39 cellular contexts compared by ENCODE assay signal in genomic region chr1:115409097-115409852, GRCh38.
DNase-seq lines count a peak whose midpoint lies in the region; ATAC-seq, FAIRE-seq and TF ChIP-seq lines count a peak whose summit lies in the region.
"Had no signal": no experiment of that assay in that cellular context is flagged by ENCODE, and none has a peak within 500 bp of the region (broad histone marks: within the 10 kb centered on the region; RNA-seq: fewer than 3 reads in every experiment).

No MANE protein-coding gene starts in this region.

- BruUV-seq in IMR-90 (replicated peaks; lab: Mats Ljungman, UMichigan): no TSS peak

- H3K4me3 ChIP-seq in IMR-90 (ENCODE audit: insufficient read depth, low read depth, low read length) (no peak overlapping the region), esophagus muscularis mucosa (no peak overlapping the region), right atrium auricular region (no peak overlapping the region), thyroid gland (replicated peaks in 1 of 3) (no peak overlapping the region)
- no peak overlapping the region for H3K4me3 ChIP-seq in naive thymus-derived CD4-positive, alpha-beta T cell (ENCODE audit: low read length)
- H3K4me3 ChIP-seq: HAP-1, lower lobe of right lung, mucosa of descending colon, ovary, Peyer's patch, spleen, thoracic aorta had no signal

- no peak overlapping the region for H2BK120ac ChIP-seq in IMR-90 (ENCODE audit: low read depth, low read length)

- no peaks in the 10 kb centered on the region for H3K4me1 Mint-ChIP-seq in activated T-cell treated with anti-CD3 and anti-CD28 coated beads, Interleukin-2, amount 50 U/mL, for 4 hours (ENCODE audit: low read depth)
- H3K4me1 Mint-ChIP-seq in naive thymus-derived CD4-positive, alpha-beta T cell: no peaks in the 10 kb centered on the region
- H3K4me1 Mint-ChIP-seq: activated naive CD8-positive, alpha-beta T cell treated with anti-CD3 and anti-CD28 coated beads, Interleukin-2, amount 10 ng/mL, durations not matched to agents 7 days and 5 days; stimulated activated naive CD8-positive, alpha-beta T cell treated with anti-CD3 and anti-CD28 coated beads, Interleukin-15, amount 100 ng/mL, for 72 hours had no signal

- no peaks in the 10 kb centered on the region for H4K20me1 ChIP-seq in IMR-90 (ENCODE audit: insufficient read depth, low read length)

- 0 out of 2 replicates have a peak, but pooled peaks cover 4% of the 10 kb centered on the region for H3K9me1 ChIP-seq in IMR-90 (ENCODE audit: insufficient read depth, low read length)

- no peak overlapping the region for H2AFZ ChIP-seq in IMR-90 (replicated peaks; ENCODE audit: low read length, poor library complexity)

- TF ChIP-seq RAD21 in IMR-90 (IDR thresholded peaks at IDR 0.05; ENCODE audit: low read length): no peak

- H2AK5ac ChIP-seq in IMR-90 (ENCODE audit: low read depth, low read length): no peak overlapping the region

- no peak overlapping the region for H3K18ac ChIP-seq in IMR-90 (ENCODE audit: low read depth, low read length)

- H2BK15ac ChIP-seq in IMR-90 (ENCODE audit: low read depth, low read length): no peak overlapping the region

- H3K27ac ChIP-seq in IMR-90 (ENCODE audit: insufficient read depth, low read length) (no peak overlapping the region), esophagus muscularis mucosa (replicated peaks in 1 of 4) (no peak overlapping the region), right atrium auricular region (peak overlapping the region; percentile 46 to 58), thyroid gland (peak overlapping the region in 2 of 3 donors; percentile 6 to 40)
- H3K27ac ChIP-seq in naive thymus-derived CD4-positive, alpha-beta T cell (ENCODE audit: low read depth, low read length): no peak overlapping the region
- H3K27ac ChIP-seq: epithelial cell of prostate, HL-60, lower lobe of right lung, Peyer's patch, spleen had no signal

- no peak overlapping the region for H2BK5ac ChIP-seq in IMR-90 (ENCODE audit: low read depth, low read length, poor library complexity, severe bottlenecking)

- H3K27me3 Mint-ChIP-seq in activated T-cell treated with anti-CD3 and anti-CD28 coated beads, Interleukin-2, amount 50 U/mL, for 4 hours (ENCODE audit: low read depth): peaks cover 2% of the 10 kb centered on the region
- peaks cover 0 to 28% (median 21%) of the 10 kb centered on the region in 5 donors for H3K27me3 Mint-ChIP-seq in naive thymus-derived CD4-positive, alpha-beta T cell
- H3K27me3 Mint-ChIP-seq: activated naive CD8-positive, alpha-beta T cell treated with anti-CD3 and anti-CD28 coated beads, Interleukin-2, amount 10 ng/mL, durations not matched to agents 7 days and 5 days had no signal

- intact Hi-C loops in IMR-90 (cut with micrococcal nuclease) (no loop called here), esophagus muscularis mucosa (cut with DNase I) (no loop called here), thyroid gland (cut with DNase I) (no loop called here)
- intact Hi-C loops in naive thymus-derived CD4-positive, alpha-beta T cell (cut with micrococcal nuclease): no loop called here

- dilution Hi-C loops in IMR-90 (cut with HindIII; ENCODE audit: low sequenced_read_pairs, unreplicated experiment): no loop called here

- no peak overlapping the region for H2BK20ac ChIP-seq in IMR-90 (ENCODE audit: low read depth, low read length)

- H3K36me3 Mint-ChIP-seq in activated T-cell treated with anti-CD3 and anti-CD28 coated beads, Interleukin-2, amount 50 U/mL, for 4 hours (ENCODE audit: insufficient read depth): no peaks in the 10 kb centered on the region
- peaks cover 0 to 3% (median 0%) of the 10 kb centered on the region in 5 donors for H3K36me3 Mint-ChIP-seq in naive thymus-derived CD4-positive, alpha-beta T cell
- H3K36me3 Mint-ChIP-seq: activated naive CD8-positive, alpha-beta T cell treated with anti-CD3 and anti-CD28 coated beads, Interleukin-2, amount 10 ng/mL, durations not matched to agents 7 days and 5 days; natural killer cell treated with Interleukin-12 subunit alpha and Interleukin-12 subunit beta and Interleukin-15 and Interleukin-18, amount 100 ng/mL, for 72 hours had no signal

- in situ Hi-C loops in IMR-90 (cut with MboI; ENCODE audit: low sequenced_read_pairs): no loop called here

- H4K5ac ChIP-seq in IMR-90 (ENCODE audit: low read depth, low read length): no peak overlapping the region

- no peak overlapping the region for H3K23ac ChIP-seq in IMR-90 (ENCODE audit: low read depth, low read length)

- CTCF ChIA-PET in IMR-90 (lab: Yijun Ruan, JAX): interaction anchor here (0.6 to 0.9 kb wide), 2 partner anchors 53 to 58 kb away, joined by 3 read pairs; no protein-coding TSS in a partner anchor
- CTCF ChIA-PET in naive thymus-derived CD4-positive, alpha-beta T cell (lab: Charles Lee): interaction anchor here (1.5 kb wide), 1 partner anchor 60 kb away, joined by 3 read pairs; no protein-coding TSS in a partner anchor

- TF ChIP-seq CTCF in IMR-90 (conservative IDR thresholded peaks at IDR 0.05; ENCODE audit: low read depth, low read length) (no peak), esophagus muscularis mucosa (IDR thresholded peaks at IDR 0.05) (no peak), right atrium auricular region (IDR thresholded peaks at IDR 0.05) (no peak), thyroid gland (IDR thresholded peaks at IDR 0.05) (no peak)

- peak; percentile 54 for ATAC-seq in IMR-90 (ENCODE audit: low read depth)
- ATAC-seq in activated T-cell treated with anti-CD3 and anti-CD28 coated beads, Interleukin-2, amount 50 U/mL, for 4 hours: no peak
- ATAC-seq in naive thymus-derived CD4-positive, alpha-beta T cell: no peak
- ATAC-seq: lower lobe of right lung; mucosa of descending colon; natural killer cell treated with Interleukin-12 subunit alpha and Interleukin-12 subunit beta and Interleukin-15 and Interleukin-18, amount 100 ng/mL, for 72 hours; stimulated activated naive CD8-positive, alpha-beta T cell treated with anti-CD3 and anti-CD28 coated beads, Interleukin-15, amount 100 ng/mL, for 72 hours had no signal

- peaks cover 4% of the 10 kb centered on the region for H3K4me1 ChIP-seq in IMR-90 (ENCODE audit: control insufficient read depth, insufficient read depth, low read length)
- H3K4me1 ChIP-seq in esophagus muscularis mucosa: peaks cover 0 to 9% (median 2%) of the 10 kb centered on the region in 4 donors
- peaks cover 0 to 26% of the 10 kb centered on the region in 2 donors for H3K4me1 ChIP-seq in right atrium auricular region
- H3K4me1 ChIP-seq in thyroid gland: peaks cover 17 to 23% of the 10 kb centered on the region in 2 donors
- no peaks in the 10 kb centered on the region for H3K4me1 ChIP-seq in naive thymus-derived CD4-positive, alpha-beta T cell (ENCODE audit: control insufficient read depth in 2 of 2, insufficient read depth in 2 of 2, low read length in 2 of 2)
- H3K4me1 ChIP-seq: HAP-1, Peyer's patch, spleen had no signal

- H3K4ac ChIP-seq in IMR-90 (ENCODE audit: low read depth, low read length): no peak overlapping the region

- TF ChIP-seq POLR2A in IMR-90 (IDR thresholded peaks at IDR 0.05; ENCODE audit: low read depth, low read length): no peak
- no peak for TF ChIP-seq POLR2A in esophagus muscularis mucosa (IDR thresholded peaks at IDR 0.05; ENCODE audit: low read depth)
- TF ChIP-seq POLR2A in thyroid gland (IDR thresholded peaks at IDR 0.05): no peak

- no peaks in the 10 kb centered on the region for H3K79me1 ChIP-seq in IMR-90 (ENCODE audit: low read depth in 1 of 2, low read length in 2 of 2)

- H3K9me3 Mint-ChIP-seq in activated T-cell treated with anti-CD3 and anti-CD28 coated beads, Interleukin-2, amount 50 U/mL, for 4 hours: no peaks in the 10 kb centered on the region
- H3K9me3 Mint-ChIP-seq in naive thymus-derived CD4-positive, alpha-beta T cell: peaks cover 0 to 15% (median 3%) of the 10 kb centered on the region in 11 donors
- H3K9me3 Mint-ChIP-seq: T-helper 1 cell treated with Interleukin-12 subunit alpha and Interleukin-12 subunit beta and Interleukin-4 antibody, amounts not matched to agents 30 μg/mL and 1 μg/mL, for 36 hours had no signal

- H3K27ac Mint-ChIP-seq in naive thymus-derived CD4-positive, alpha-beta T cell: no peak overlapping the region
- H3K27ac Mint-ChIP-seq: activated naive CD8-positive, alpha-beta T cell treated with anti-CD3 and anti-CD28 coated beads, Interleukin-2, amount 10 ng/mL, durations not matched to agents 7 days and 5 days; natural killer cell treated with Interleukin-12 subunit alpha and Interleukin-12 subunit beta and Interleukin-15 and Interleukin-18, amount 100 ng/mL, for 72 hours; stimulated activated naive CD8-positive, alpha-beta T cell treated with anti-CD3 and anti-CD28 coated beads, Interleukin-15, amount 100 ng/mL, for 72 hours; T-helper 1 cell treated with Interleukin-12 subunit alpha and Interleukin-12 subunit beta and Interleukin-4 antibody, amounts not matched to agents 30 μg/mL and 1 μg/mL, for 36 hours had no signal

- H3K14ac ChIP-seq in IMR-90 (replicated peaks; ENCODE audit: low read depth, low read length): no peak overlapping the region

- H3K36me3 ChIP-seq in IMR-90 (ENCODE audit: control insufficient read depth, insufficient read depth, low read length): no peaks in the 10 kb centered on the region
- no peaks in the 10 kb centered on the region for H3K36me3 ChIP-seq in esophagus muscularis mucosa
- no peaks in the 10 kb centered on the region for H3K36me3 ChIP-seq in right atrium auricular region
- H3K36me3 ChIP-seq in thyroid gland: no peaks in the 10 kb centered on the region
- H3K36me3 ChIP-seq in naive thymus-derived CD4-positive, alpha-beta T cell (ENCODE audit: control insufficient read depth in 2 of 3, insufficient read depth in 3 of 3, low read length in 3 of 3): no peaks in the 10 kb centered on the region
- H3K36me3 ChIP-seq: HAP-1, lower lobe of right lung, ovary, Peyer's patch, spleen, thoracic aorta had no signal

- H3K4me3 Mint-ChIP-seq in activated T-cell treated with anti-CD3 and anti-CD28 coated beads, Interleukin-2, amount 50 U/mL, for 4 hours: no peak overlapping the region
- H3K4me3 Mint-ChIP-seq in naive thymus-derived CD4-positive, alpha-beta T cell: no peak overlapping the region
- H3K4me3 Mint-ChIP-seq: activated naive CD8-positive, alpha-beta T cell treated with anti-CD3 and anti-CD28 coated beads, Interleukin-2, amount 10 ng/mL, durations not matched to agents 7 days and 5 days; natural killer cell treated with Interleukin-12 subunit alpha and Interleukin-12 subunit beta and Interleukin-15 and Interleukin-18, amount 100 ng/mL, for 72 hours; stimulated activated naive CD8-positive, alpha-beta T cell treated with anti-CD3 and anti-CD28 coated beads, Interleukin-15, amount 100 ng/mL, for 72 hours; T-helper 1 cell treated with Interleukin-12 subunit alpha and Interleukin-12 subunit beta and Interleukin-4 antibody, amounts not matched to agents 30 μg/mL and 1 μg/mL, for 36 hours had no signal

- FAIRE-seq in RCC 7860 (lab: Jason Lieb, UNC): no peak
- FAIRE-seq: GM12892, kidney, TTC549 had no signal

- no peak for DNase-seq in IMR-90
- DNase-seq in esophagus muscularis mucosa (ENCODE audit: extremely low spot score): peak; percentile 66
- no peak for DNase-seq in right atrium auricular region (ENCODE audit: low spot score)
- DNase-seq in thyroid gland: no peak
- no peak for DNase-seq in activated T-cell treated with anti-CD3 and anti-CD28 coated beads, Interleukin-2, amount 50 U/mL, for 4 hours
- no peak for DNase-seq in RCC 7860 (ENCODE audit: low spot score)
- no peak for DNase-seq in naive thymus-derived CD4-positive, alpha-beta T cell
- DNase-seq: activated CD4-positive, alpha-beta T cell treated with anti-CD3 and anti-CD28 coated beads, Interleukin-2, amount 50 U/mL, for 1 hour; activated CD4-positive, CD25-positive, alpha-beta regulatory T cell; activated gamma-delta T cell; activated naive CD8-positive, alpha-beta T cell treated with anti-CD3 and anti-CD28 coated beads, Interleukin-2, amount 10 ng/mL, durations not matched to agents 7 days and 5 days; activated T-cell treated with anti-CD3 and anti-CD28 coated beads, Interleukin-2, amount 50 U/mL, for 1 hour; aorta; C1 segment of cervical spinal cord; cortex of kidney; DMS153; effector memory CD4-positive, alpha-beta T cell; KG1; kidney; lower lobe of right lung; MM.1S; mucosa of descending colon; NCI-H1417; NCI-H2081 treated with DMSO at 0.1 percent for 48 hours; NCI-H345; NCI-H774; Peyer's patch; spleen; stimulated activated CD8-positive, alpha-beta memory T cell treated with anti-CD3 and anti-CD28 coated beads, Interleukin-4, amount 100 ng/mL, for 48 hours; stimulated activated naive CD8-positive, alpha-beta T cell treated with anti-CD3 and anti-CD28 coated beads, Interleukin-15, amount 100 ng/mL, for 72 hours had no signal

- TF ChIP-seq EP300 in esophagus muscularis mucosa (IDR thresholded peaks at IDR 0.05): no peak

- H3K27me3 ChIP-seq in IMR-90 (ENCODE audit: control insufficient read depth, insufficient read depth, low read length) (no peaks in the 10 kb centered on the region), esophagus muscularis mucosa (no peaks in the 10 kb centered on the region), right atrium auricular region (no peaks in the 10 kb centered on the region), thyroid gland (no peaks in the 10 kb centered on the region)
- no peaks in the 10 kb centered on the region for H3K27me3 ChIP-seq in naive thymus-derived CD4-positive, alpha-beta T cell (ENCODE audit: control insufficient read depth in 2 of 2, insufficient read depth in 2 of 2, low read length in 2 of 2)
- H3K27me3 ChIP-seq: ovary, Peyer's patch, spleen had no signal

- 100% methylated on average over 2 of the region's 5 CpGs; no CpG with 5 or more reads in 1 of the 2 experiments for WGBS in IMR-90 (ENCODE audit: extremely low coverage in 2 of 2, insufficient read length in 1 of 2), 2 experiments
- 75% methylated on average over 5 of the region's 5 CpGs for WGBS in esophagus muscularis mucosa
- WGBS in thyroid gland, 2 donors: 60 to 67% methylated on average over 5 of the region's 5 CpGs

- H3K56ac ChIP-seq in IMR-90 (ENCODE audit: extremely low read depth, insufficient read depth, low read length): no peak overlapping the region

- no peak overlapping the region for H3K4me2 ChIP-seq in IMR-90 (ENCODE audit: low read depth, low read length)

- H3K9ac ChIP-seq in IMR-90 (ENCODE audit: low read depth, low read length): no peak overlapping the region

- H3K9me3 ChIP-seq in IMR-90 (ENCODE audit: control insufficient read depth, insufficient read depth, low read length) (peaks cover 5% of the 10 kb centered on the region; the same call in 1 of the 2 replicates), esophagus muscularis mucosa (peaks cover 0 to 9% (median 0%) of the 10 kb centered on the region in 4 donors), right atrium auricular region (no peaks in the 10 kb centered on the region), thyroid gland (no peaks in the 10 kb centered on the region)
- no peaks in the 10 kb centered on the region for H3K9me3 ChIP-seq in naive thymus-derived CD4-positive, alpha-beta T cell (ENCODE audit: control insufficient read depth in 2 of 3, low read length in 3 of 3)
- H3K9me3 ChIP-seq: HAP-1, lower lobe of right lung, mucosa of descending colon, ovary, Peyer's patch, thoracic aorta had no signal

- no peak overlapping the region for H4K91ac ChIP-seq in IMR-90 (ENCODE audit: insufficient read depth, low read depth, low read length)

- H4K8ac ChIP-seq in IMR-90 (ENCODE audit: low read depth in 2 of 2, low read length in 2 of 2): no peak overlapping the region

- POLR2A ChIA-PET in IMR-90 (lab: Charles Lee; ENCODE audit: unreplicated experiment): no interaction called here
- POLR2A ChIA-PET in naive thymus-derived CD4-positive, alpha-beta T cell (lab: Charles Lee): no interaction called here

- H2AK9ac ChIP-seq in IMR-90 (replicated peaks; ENCODE audit: low read depth, low read length, poor library complexity): no peak overlapping the region

Comparison
In these comparisons a context has a peak if more than half of its experiments do, and no peak if none do; other contexts are left out.
1. H3K27ac ChIP-seq: peak in right atrium auricular region (2 of 2) and thyroid gland (2 of 3); none in IMR-90 (single experiment), esophagus muscularis mucosa (0 of 4) and naive thymus-derived CD4-positive, alpha-beta T cell (single experiment).